ENCODE assay signal across 19 cellular contexts in genomic region chr6:30044630-30045029, GRCh38. TPM values are rescaled to one million over a fixed set of nuclear protein-coding genes. Genes with fewer than 3 reads are reported as not detected.
DNase-seq lines count a peak whose midpoint lies in the region; ATAC-seq and TF ChIP-seq lines count a peak whose summit lies in the region.
"Had no signal": no experiment of that assay in that cellular context is flagged by ENCODE, and none has a peak within 500 bp of the region (broad histone marks: within the 10 kb centered on the region; RNA-seq: fewer than 3 reads in every experiment).

No MANE protein-coding gene starts in this region.

- no peaks in the 10 kb centered on the region for H3K36me3 Mint-ChIP-seq in HFFc6 (ENCODE audit: low read depth)
- H3K36me3 Mint-ChIP-seq in mesothelial cell of epicardium: no peaks in the 10 kb centered on the region

- H3K27ac Mint-ChIP-seq in HFFc6 (peak overlapping the region; percentile 69), mesothelial cell of epicardium (no peak overlapping the region)
- H3K27ac Mint-ChIP-seq: stimulated activated naive CD8-positive, alpha-beta T cell treated with anti-CD3 and anti-CD28 coated beads, Interleukin-15, amount 100 ng/mL, for 72 hours had no signal

- no peak for TF ChIP-seq CTCF in HFFc6 (IDR thresholded peaks at IDR 0.05)
- TF ChIP-seq CTCF in fibroblast of the aortic adventitia (IDR thresholded peaks at IDR 0.05; ENCODE audit: insufficient read depth, low read length): no peak
- TF ChIP-seq CTCF in mesothelial cell of epicardium (IDR thresholded peaks at IDR 0.05; ENCODE audit: unreplicated experiment): no peak

- H3K27me3 ChIP-seq in adipocyte (replicated peaks; ENCODE audit: control insufficient read depth, insufficient read depth, low read length): no peaks in the 10 kb centered on the region
- H3K27me3 ChIP-seq: dorsolateral prefrontal cortex, uterus had no signal

- peaks cover 15% of the 10 kb centered on the region for H3K4me1 ChIP-seq in adipocyte (ENCODE audit: control insufficient read depth, insufficient read depth, low read length)
- H3K4me1 ChIP-seq: uterus had no signal

- H3K4me3 Mint-ChIP-seq in HFFc6 (no peak overlapping the region), mesothelial cell of epicardium (no peak overlapping the region)
- H3K4me3 Mint-ChIP-seq: stimulated activated naive CD8-positive, alpha-beta T cell treated with anti-CD3 and anti-CD28 coated beads, Interleukin-15, amount 100 ng/mL, for 72 hours had no signal

- H3K4me1 Mint-ChIP-seq in HFFc6 (ENCODE audit: low read depth): peaks cover 28% of the 10 kb centered on the region
- H3K4me1 Mint-ChIP-seq in mesothelial cell of epicardium: no peaks in the 10 kb centered on the region

- H3K9ac ChIP-seq in adipocyte (ENCODE audit: low read length): no peak overlapping the region

- DNase-seq in A172 (ENCODE audit: low spot score) (peak; percentile 18), HFFc6 (peak; percentile 71), adipocyte (ENCODE audit: low read depth) (peak; percentile 41), fibroblast of the aortic adventitia (ENCODE audit: low read depth) (peak; percentile 68), SW480 (ENCODE audit: low spot score) (no peak), mesothelial cell of epicardium (ENCODE audit: low spot score in 2 of 2, unreplicated experiment in 2 of 2) (no peak)
- DNase-seq: activated CD4-positive, alpha-beta T cell treated with anti-CD3 and anti-CD28 coated beads, Interleukin-2, amount 50 U/mL, for 48 hours; dorsolateral prefrontal cortex; foreskin melanocyte; midbrain; NCI-H2081; nucleus accumbens; stimulated activated naive CD8-positive, alpha-beta T cell treated with anti-CD3 and anti-CD28 coated beads, Interleukin-15, amount 100 ng/mL, for 72 hours; uterus had no signal

- H3K4me3 ChIP-seq in adipocyte (ENCODE audit: low read length) (no peak overlapping the region), fibroblast of the aortic adventitia (ENCODE audit: low read depth, low read length) (no peak overlapping the region)
- H3K4me3 ChIP-seq: dorsolateral prefrontal cortex, skin epidermis, uterus had no signal

- no peak for ATAC-seq in GM19455 (IDR thresholded peaks at IDR 0.05; ENCODE audit: unreplicated experiment)
- ATAC-seq in HG02571 (IDR thresholded peaks at IDR 0.05; ENCODE audit: unreplicated experiment): no peak
- ATAC-seq: Right ventricle myocardium inferior; stimulated activated naive CD8-positive, alpha-beta T cell treated with anti-CD3 and anti-CD28 coated beads, Interleukin-15, amount 100 ng/mL, for 72 hours had no signal

- H3K9me3 ChIP-seq in adipocyte (ENCODE audit: control insufficient read depth, low read length): no peaks in the 10 kb centered on the region
- H3K9me3 ChIP-seq: uterus had no signal

- no peaks in the 10 kb centered on the region for H3K9me3 Mint-ChIP-seq in HFFc6
- H3K9me3 Mint-ChIP-seq in mesothelial cell of epicardium: no peaks in the 10 kb centered on the region
- H3K9me3 Mint-ChIP-seq: stimulated activated naive CD8-positive, alpha-beta T cell treated with anti-CD3 and anti-CD28 coated beads, Interleukin-15, amount 100 ng/mL, for 72 hours had no signal

- H3K27me3 Mint-ChIP-seq in HFFc6 (ENCODE audit: insufficient read depth) (no peaks in the 10 kb centered on the region; the same call in 1 of the 2 replicates), mesothelial cell of epicardium (ENCODE audit: low read depth) (no peaks in the 10 kb centered on the region)
- H3K27me3 Mint-ChIP-seq: stimulated activated naive CD8-positive, alpha-beta T cell treated with anti-CD3 and anti-CD28 coated beads, Interleukin-15, amount 100 ng/mL, for 72 hours had no signal

- H3K36me3 ChIP-seq in adipocyte (ENCODE audit: control insufficient read depth, insufficient read depth, low read length, severe bottlenecking): no peaks in the 10 kb centered on the region
- H3K36me3 ChIP-seq: uterus had no signal

RNA-seq across cellular contexts. Expression of gene POLR1H, which starts 16.4 kb away (rescaled TPM):
- 16.7 and 19.4 TPM in 2 replicates for total RNA-seq in A172 (2014; rRNA removed; shearing (Covaris generic))
- total RNA-seq in HFFc6 (2021; fragmentation: NEBNext Ultra II Directional; extraction: Animal tissue kit (Norgen Biotek cat#: 25700)): 10 to 100 TPM; 18.6 to 28.3 (median 23.9) TPM
- 11.0 and 18.3 TPM in 2 replicates for total RNA-seq in fibroblast of the aortic adventitia (ENCODE audit: low replicate concordance)
- 31.1 to 32.7 TPM (median 31.4 TPM) in 3 replicates for total RNA-seq in mesothelial cell of epicardium

RNA-seq across cellular contexts. Expression of gene PPP1R11, which starts 22.4 kb away (rescaled TPM):
- 33.8 and 38.3 TPM in 2 replicates for total RNA-seq in A172 (2014; rRNA removed; shearing (Covaris generic))
- total RNA-seq in HFFc6 (2021; fragmentation: NEBNext Ultra II Directional; extraction: Animal tissue kit (Norgen Biotek cat#: 25700)): 10 to 100 TPM; 47.1 to 61.7 (median 53.2) TPM
- total RNA-seq in fibroblast of the aortic adventitia (ENCODE audit: low replicate concordance) (19.0 and 52.5 TPM in 2 replicates), mesothelial cell of epicardium (29.7 to 32.2 TPM (median 30.0 TPM) in 3 replicates)

RNA-seq across cellular contexts. Expression of gene RNF39, which starts 30.9 kb away (rescaled TPM):
- total RNA-seq in A172 (2014; rRNA removed; shearing (Covaris generic)): not detected in 2 replicates
- not detected for total RNA-seq in HFFc6 (2021; fragmentation: NEBNext Ultra II Directional; extraction: Animal tissue kit (Norgen Biotek cat#: 25700))
- total RNA-seq in fibroblast of the aortic adventitia (ENCODE audit: low replicate concordance): not detected in 2 replicates
- total RNA-seq in mesothelial cell of epicardium: not detected in 3 replicates
- total RNA-seq: A673, Right ventricle myocardium inferior had no signal

Comparison
In these comparisons a context has a peak if more than half of its experiments do, and no peak if none do; other contexts are left out.
1. DNase-seq: peak in A172 (single experiment), HFFc6 (single experiment), adipocyte (single experiment) and fibroblast of the aortic adventitia (single experiment); none in SW480 (single experiment) and mesothelial cell of epicardium (0 of 2).